In genomic region chr17:13594762-13595697, GRCh38 we compare ENCODE assay signal across 8 cellular contexts. TPM values are rescaled to one million over a fixed set of nuclear protein-coding genes. Genes with fewer than 3 reads are reported as not detected.
DNase-seq lines count a peak whose midpoint lies in the region; ATAC-seq and TF ChIP-seq lines count a peak whose summit lies in the region.

No MANE protein-coding gene starts in this region.

- no peak overlapping the region for H3K27ac ChIP-seq in HUES6 (ENCODE audit: low read depth, low read length)
- no peak overlapping the region for H3K27ac ChIP-seq in foreskin keratinocyte
- H3K27ac ChIP-seq in transverse colon = no peak overlapping the region

- H3K4me3 ChIP-seq in HUES6 (ENCODE audit: low read depth, low read length) (peak overlapping the region; percentile 34; the same call in 1 of the 2 replicates), transverse colon (no peak overlapping the region)

- DNase-seq in GM04504 (ENCODE audit: low read depth) (peak; percentile 74), SHP77 (lab: John Stamatoyannopoulos, UW) (peak; percentile 82 to 91), foreskin keratinocyte (peak in 1 of 2 donors; percentile 59), osteocyte (ENCODE audit: extremely low spot score, unreplicated experiment) (peak; percentile 94), transverse colon (peak; percentile 73)
- peak; percentile 72 for DNase-seq in activated T-helper 9 cell treated with anti-CD3 and anti-CD28 coated beads, Interleukin-2, amount 50 U/mL, for 16 hours (ENCODE audit: low read depth)

- H3K27me3 ChIP-seq in HUES6 (ENCODE audit: control insufficient read depth, insufficient read depth, low read length) (peaks cover 5% of the 10 kb centered on the region), foreskin keratinocyte (peaks cover 28% of the 10 kb centered on the region), transverse colon (peaks cover 37% of the 10 kb centered on the region)

- in situ Hi-C loops in transverse colon (cut with MboI; ENCODE audit: low pct_ligation_motif_present in 1 of 4, low pct_unique_long_range_greater_than_20kb in 1 of 4, low sequenced_read_pairs in 3 of 4) = loop anchor here (5.0 to 25.0 kb wide), 6 partner anchors 258 to 1332 kb away; partner anchors contain the start of gene HS3ST3B1 (in 2 of the 4)

- H3K4me1 ChIP-seq in HUES6 (ENCODE audit: control insufficient read depth, insufficient read depth, low read length) (peaks cover 29% of the 10 kb centered on the region), foreskin keratinocyte (no peaks in the 10 kb centered on the region), transverse colon (no peaks in the 10 kb centered on the region)

- H3K36me3 ChIP-seq in HUES6 (ENCODE audit: control insufficient read depth, insufficient read depth, low read length) = no peaks in the 10 kb centered on the region
- H3K36me3 ChIP-seq in transverse colon = no peaks in the 10 kb centered on the region

- no peaks in the 10 kb centered on the region for H3K9me3 ChIP-seq in HUES6 (ENCODE audit: control insufficient read depth, insufficient read depth, low read depth, low read length)
- H3K9me3 ChIP-seq in transverse colon = no peaks in the 10 kb centered on the region

- ATAC-seq in foreskin keratinocyte = peak; percentile 64
- ATAC-seq in HG03432 (IDR thresholded peaks at IDR 0.05; ENCODE audit: unreplicated experiment) = no peak

- no peak for TF ChIP-seq POLR2A in transverse colon (IDR thresholded peaks at IDR 0.05)

- H3K4me3 Mint-ChIP-seq in osteocyte (ENCODE audit: unreplicated experiment) = no peak overlapping the region

- H3K27me3 Mint-ChIP-seq in osteocyte (ENCODE audit: unreplicated experiment) = no peaks in the 10 kb centered on the region

- H3K9me3 Mint-ChIP-seq in osteocyte (ENCODE audit: unreplicated experiment) = no peaks in the 10 kb centered on the region

- no peak overlapping the region for H3K9ac ChIP-seq in HUES6 (ENCODE audit: low read length)

- intact Hi-C loops in transverse colon (cut with DNase I; ENCODE audit: low total_unique reads) = loop anchor here (2.0 to 10.0 kb wide), 2 partner anchors 708 to 1330 kb away; no protein-coding TSS in a partner anchor

- peaks cover 44% of the 10 kb centered on the region for H3K4me1 Mint-ChIP-seq in osteocyte (ENCODE audit: unreplicated experiment)

- 23 to 42% methylated on average over 6 to 12 of the region's 12 CpGs for WGBS in transverse colon (ENCODE audit: low coverage in 1 of 2), 2 donors

- H3K36me3 Mint-ChIP-seq in osteocyte (ENCODE audit: unreplicated experiment) = no peaks in the 10 kb centered on the region

- TF ChIP-seq CTCF in foreskin keratinocyte (conservative IDR thresholded peaks at IDR 0.05) (peak; percentile 88), osteocyte (IDR thresholded peaks at IDR 0.05) (peak; percentile 93), transverse colon (IDR thresholded peaks at IDR 0.05) (peak; percentile 81 to 92 (median 84))

- no peak for TF ChIP-seq EP300 in transverse colon (IDR thresholded peaks at IDR 0.05; ENCODE audit: low read depth)

- peak overlapping the region; percentile 54 for H3K27ac Mint-ChIP-seq in osteocyte (ENCODE audit: unreplicated experiment)

RNA-seq across cellular contexts. Expression of gene HS3ST3A1, which starts 6.7 kb away (rescaled TPM):
- total RNA-seq in foreskin keratinocyte (0.14 and 0.28 TPM in 2 replicates), osteocyte (7.5 and 9.3 TPM in 2 replicates), transverse colon (1 to 10 TPM in 3 of 4 donors, under 1 TPM in 1; 0.41 to 3.6 (median 1.8) TPM)
- polyA plus RNA-seq in foreskin keratinocyte = not detected in 2 replicates
